1 cellular context compared by ENCODE assay signal in the genomic region with DNA sequence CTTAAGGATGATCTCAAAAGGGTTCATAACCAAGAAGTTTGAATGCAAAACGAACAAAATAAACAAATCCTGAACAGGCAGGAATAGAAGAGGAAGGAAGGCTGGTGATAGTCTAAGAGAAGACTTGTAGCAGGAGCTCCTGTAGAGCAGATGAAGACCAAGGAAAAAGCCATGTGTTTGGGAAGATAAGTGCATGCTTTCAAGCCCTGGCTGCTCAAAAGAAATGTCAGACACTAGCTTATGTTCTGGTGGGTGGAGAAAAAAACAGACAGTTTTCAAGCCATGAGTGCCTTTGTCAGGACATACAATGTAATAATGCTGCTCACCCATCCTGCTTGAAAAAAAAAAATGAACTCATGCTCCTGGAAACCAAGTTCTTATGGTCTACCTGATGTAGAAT.
TF ChIP-seq lines count a peak whose summit lies in the region.

No MANE protein-coding gene starts in this region.

TF ChIP-seq in K562, 482 proteins besides CTCF, POLR2A, EP300 and RAD21 (continues in another document):
- TF ChIP-seq ZNF696 (CRISPR knock-in tag; conservative IDR thresholded peaks at IDR 0.05) (no peak), THRAP3 (IDR thresholded peaks at IDR 0.05; ENCODE audit: borderline replicate concordance) (no peak), CREB1 (IDR thresholded peaks at IDR 0.05) (no peak), CREB1 (CRISPR knock-in tag; IDR thresholded peaks at IDR 0.05) (no peak), ILK (tag; IDR thresholded peaks at IDR 0.05; ENCODE audit: borderline replicate concordance, low read depth) (no peak), PTTG1 (tag; IDR thresholded peaks at IDR 0.05; ENCODE audit: low read depth) (no peak), RBM14 (IDR thresholded peaks at IDR 0.05; ENCODE audit: borderline replicate concordance, insufficient read depth, low read depth, low read length) (no peak), PURB (CRISPR knock-in tag; IDR thresholded peaks at IDR 0.05; ENCODE audit: low read depth) (no peak), NFIC (IDR thresholded peaks at IDR 0.05) (peak; percentile 39), ZNF347 (CRISPR knock-in tag; IDR thresholded peaks at IDR 0.05; ENCODE audit: low read depth) (no peak), BDP1 (IDR thresholded peaks at IDR 0.05; ENCODE audit: insufficient read depth, insufficient read length) (no peak), HIVEP1 (CRISPR knock-in tag; IDR thresholded peaks at IDR 0.05) (no peak), HMG20A (CRISPR knock-in tag; conservative IDR thresholded peaks at IDR 0.05) (no peak), RBM22 (IDR thresholded peaks at IDR 0.05; ENCODE audit: low read depth, low read length, poor library complexity, severe bottlenecking) (no peak), MECOM (CRISPR knock-in tag; IDR thresholded peaks at IDR 0.05) (no peak), HCFC1 (IDR thresholded peaks at IDR 0.05; ENCODE audit: low read depth, low read length) (no peak), HDAC3 (IDR thresholded peaks at IDR 0.05; ENCODE audit: borderline replicate concordance, partially characterized antibody) (no peak), NCOR1 (IDR thresholded peaks at IDR 0.05) (peak; percentile 77), JUND (IDR thresholded peaks at IDR 0.05; ENCODE audit: borderline replicate concordance, low read depth, low read length) (no peak), JUND (tag; IDR thresholded peaks at IDR 0.05; ENCODE audit: borderline replicate concordance, low read depth, low read length) (peak; percentile 52; the same call in 1 of the 3 replicates), ZNF184 (CRISPR knock-in tag; IDR thresholded peaks at IDR 0.05) (no peak), XRCC3 (IDR thresholded peaks at IDR 0.05) (no peak), SMAD2 (IDR thresholded peaks at IDR 0.05; ENCODE audit: low read depth, low read length) (no peak), CBX2 (IDR thresholded peaks at IDR 0.05; ENCODE audit: insufficient read depth, low read length, poor library complexity, severe bottlenecking) (no peak), BRCA1 (IDR thresholded peaks at IDR 0.05) (no peak), BRCA1 (CRISPR knock-in tag; IDR thresholded peaks at IDR 0.05) (no peak), HLTF (IDR thresholded peaks at IDR 0.05) (no peak), STAT5B (CRISPR knock-in tag; IDR thresholded peaks at IDR 0.05) (no peak), MCM3 (IDR thresholded peaks at IDR 0.05) (no peak), MAZ (CRISPR knock-in tag; conservative IDR thresholded peaks at IDR 0.05 in 1 of 2, IDR thresholded peaks at IDR 0.05 in 1 of 2) (no peak), ZNF431 (CRISPR knock-in tag; IDR thresholded peaks at IDR 0.05) (no peak), ZNF507 (tag; conservative IDR thresholded peaks at IDR 0.05) (no peak), SP1 (CRISPR knock-in tag; IDR thresholded peaks at IDR 0.05) (no peak), SMAD1 (IDR thresholded peaks at IDR 0.05; ENCODE audit: low read depth, low read length, partially characterized antibody) (no peak), PRMT5 (CRISPR knock-in tag; IDR thresholded peaks at IDR 0.05) (no peak), ZNF717 (CRISPR knock-in tag; IDR thresholded peaks at IDR 0.05) (no peak), TBP (optimal IDR thresholded peaks at IDR 0.05; ENCODE audit: low read depth, low read length) (no peak), SAP30 (IDR thresholded peaks at IDR 0.05; ENCODE audit: borderline replicate concordance, insufficient read depth, low read depth, low read length, poor library complexity, severe bottlenecking) (no peak)
- TF ChIP-seq, protein P1, sequence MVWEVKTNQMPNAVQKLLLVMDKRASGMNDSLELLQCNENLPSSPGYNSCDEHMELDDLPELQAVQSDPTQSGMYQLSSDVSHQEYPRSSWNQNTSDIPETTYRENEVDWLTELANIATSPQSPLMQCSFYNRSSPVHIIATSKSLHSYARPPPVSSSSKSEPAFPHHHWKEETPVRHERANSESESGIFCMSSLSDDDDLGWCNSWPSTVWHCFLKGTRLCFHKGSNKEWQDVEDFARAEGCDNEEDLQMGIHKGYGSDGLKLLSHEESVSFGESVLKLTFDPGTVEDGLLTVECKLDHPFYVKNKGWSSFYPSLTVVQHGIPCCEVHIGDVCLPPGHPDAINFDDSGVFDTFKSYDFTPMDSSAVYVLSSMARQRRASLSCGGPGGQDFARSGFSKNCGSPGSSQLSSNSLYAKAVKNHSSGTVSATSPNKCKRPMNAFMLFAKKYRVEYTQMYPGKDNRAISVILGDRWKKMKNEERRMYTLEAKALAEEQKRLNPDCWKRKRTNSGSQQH (CRISPR knock-in tag; IDR thresholded peaks at IDR 0.05) = no peak
- TF ChIP-seq, protein P2, sequence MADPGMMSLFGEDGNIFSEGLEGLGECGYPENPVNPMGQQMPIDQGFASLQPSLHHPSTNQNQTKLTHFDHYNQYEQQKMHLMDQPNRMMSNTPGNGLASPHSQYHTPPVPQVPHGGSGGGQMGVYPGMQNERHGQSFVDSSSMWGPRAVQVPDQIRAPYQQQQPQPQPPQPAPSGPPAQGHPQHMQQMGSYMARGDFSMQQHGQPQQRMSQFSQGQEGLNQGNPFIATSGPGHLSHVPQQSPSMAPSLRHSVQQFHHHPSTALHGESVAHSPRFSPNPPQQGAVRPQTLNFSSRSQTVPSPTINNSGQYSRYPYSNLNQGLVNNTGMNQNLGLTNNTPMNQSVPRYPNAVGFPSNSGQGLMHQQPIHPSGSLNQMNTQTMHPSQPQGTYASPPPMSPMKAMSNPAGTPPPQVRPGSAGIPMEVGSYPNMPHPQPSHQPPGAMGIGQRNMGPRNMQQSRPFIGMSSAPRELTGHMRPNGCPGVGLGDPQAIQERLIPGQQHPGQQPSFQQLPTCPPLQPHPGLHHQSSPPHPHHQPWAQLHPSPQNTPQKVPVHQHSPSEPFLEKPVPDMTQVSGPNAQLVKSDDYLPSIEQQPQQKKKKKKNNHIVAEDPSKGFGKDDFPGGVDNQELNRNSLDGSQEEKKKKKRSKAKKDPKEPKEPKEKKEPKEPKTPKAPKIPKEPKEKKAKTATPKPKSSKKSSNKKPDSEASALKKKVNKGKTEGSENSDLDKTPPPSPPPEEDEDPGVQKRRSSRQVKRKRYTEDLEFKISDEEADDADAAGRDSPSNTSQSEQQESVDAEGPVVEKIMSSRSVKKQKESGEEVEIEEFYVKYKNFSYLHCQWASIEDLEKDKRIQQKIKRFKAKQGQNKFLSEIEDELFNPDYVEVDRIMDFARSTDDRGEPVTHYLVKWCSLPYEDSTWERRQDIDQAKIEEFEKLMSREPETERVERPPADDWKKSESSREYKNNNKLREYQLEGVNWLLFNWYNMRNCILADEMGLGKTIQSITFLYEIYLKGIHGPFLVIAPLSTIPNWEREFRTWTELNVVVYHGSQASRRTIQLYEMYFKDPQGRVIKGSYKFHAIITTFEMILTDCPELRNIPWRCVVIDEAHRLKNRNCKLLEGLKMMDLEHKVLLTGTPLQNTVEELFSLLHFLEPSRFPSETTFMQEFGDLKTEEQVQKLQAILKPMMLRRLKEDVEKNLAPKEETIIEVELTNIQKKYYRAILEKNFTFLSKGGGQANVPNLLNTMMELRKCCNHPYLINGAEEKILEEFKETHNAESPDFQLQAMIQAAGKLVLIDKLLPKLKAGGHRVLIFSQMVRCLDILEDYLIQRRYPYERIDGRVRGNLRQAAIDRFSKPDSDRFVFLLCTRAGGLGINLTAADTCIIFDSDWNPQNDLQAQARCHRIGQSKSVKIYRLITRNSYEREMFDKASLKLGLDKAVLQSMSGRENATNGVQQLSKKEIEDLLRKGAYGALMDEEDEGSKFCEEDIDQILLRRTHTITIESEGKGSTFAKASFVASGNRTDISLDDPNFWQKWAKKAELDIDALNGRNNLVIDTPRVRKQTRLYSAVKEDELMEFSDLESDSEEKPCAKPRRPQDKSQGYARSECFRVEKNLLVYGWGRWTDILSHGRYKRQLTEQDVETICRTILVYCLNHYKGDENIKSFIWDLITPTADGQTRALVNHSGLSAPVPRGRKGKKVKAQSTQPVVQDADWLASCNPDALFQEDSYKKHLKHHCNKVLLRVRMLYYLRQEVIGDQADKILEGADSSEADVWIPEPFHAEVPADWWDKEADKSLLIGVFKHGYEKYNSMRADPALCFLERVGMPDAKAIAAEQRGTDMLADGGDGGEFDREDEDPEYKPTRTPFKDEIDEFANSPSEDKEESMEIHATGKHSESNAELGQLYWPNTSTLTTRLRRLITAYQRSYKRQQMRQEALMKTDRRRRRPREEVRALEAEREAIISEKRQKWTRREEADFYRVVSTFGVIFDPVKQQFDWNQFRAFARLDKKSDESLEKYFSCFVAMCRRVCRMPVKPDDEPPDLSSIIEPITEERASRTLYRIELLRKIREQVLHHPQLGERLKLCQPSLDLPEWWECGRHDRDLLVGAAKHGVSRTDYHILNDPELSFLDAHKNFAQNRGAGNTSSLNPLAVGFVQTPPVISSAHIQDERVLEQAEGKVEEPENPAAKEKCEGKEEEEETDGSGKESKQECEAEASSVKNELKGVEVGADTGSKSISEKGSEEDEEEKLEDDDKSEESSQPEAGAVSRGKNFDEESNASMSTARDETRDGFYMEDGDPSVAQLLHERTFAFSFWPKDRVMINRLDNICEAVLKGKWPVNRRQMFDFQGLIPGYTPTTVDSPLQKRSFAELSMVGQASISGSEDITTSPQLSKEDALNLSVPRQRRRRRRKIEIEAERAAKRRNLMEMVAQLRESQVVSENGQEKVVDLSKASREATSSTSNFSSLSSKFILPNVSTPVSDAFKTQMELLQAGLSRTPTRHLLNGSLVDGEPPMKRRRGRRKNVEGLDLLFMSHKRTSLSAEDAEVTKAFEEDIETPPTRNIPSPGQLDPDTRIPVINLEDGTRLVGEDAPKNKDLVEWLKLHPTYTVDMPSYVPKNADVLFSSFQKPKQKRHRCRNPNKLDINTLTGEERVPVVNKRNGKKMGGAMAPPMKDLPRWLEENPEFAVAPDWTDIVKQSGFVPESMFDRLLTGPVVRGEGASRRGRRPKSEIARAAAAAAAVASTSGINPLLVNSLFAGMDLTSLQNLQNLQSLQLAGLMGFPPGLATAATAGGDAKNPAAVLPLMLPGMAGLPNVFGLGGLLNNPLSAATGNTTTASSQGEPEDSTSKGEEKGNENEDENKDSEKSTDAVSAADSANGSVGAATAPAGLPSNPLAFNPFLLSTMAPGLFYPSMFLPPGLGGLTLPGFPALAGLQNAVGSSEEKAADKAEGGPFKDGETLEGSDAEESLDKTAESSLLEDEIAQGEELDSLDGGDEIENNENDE (IDR thresholded peaks at IDR 0.05; ENCODE audit: low read depth, low read length) = no peak
- TF ChIP-seq, protein P3, sequence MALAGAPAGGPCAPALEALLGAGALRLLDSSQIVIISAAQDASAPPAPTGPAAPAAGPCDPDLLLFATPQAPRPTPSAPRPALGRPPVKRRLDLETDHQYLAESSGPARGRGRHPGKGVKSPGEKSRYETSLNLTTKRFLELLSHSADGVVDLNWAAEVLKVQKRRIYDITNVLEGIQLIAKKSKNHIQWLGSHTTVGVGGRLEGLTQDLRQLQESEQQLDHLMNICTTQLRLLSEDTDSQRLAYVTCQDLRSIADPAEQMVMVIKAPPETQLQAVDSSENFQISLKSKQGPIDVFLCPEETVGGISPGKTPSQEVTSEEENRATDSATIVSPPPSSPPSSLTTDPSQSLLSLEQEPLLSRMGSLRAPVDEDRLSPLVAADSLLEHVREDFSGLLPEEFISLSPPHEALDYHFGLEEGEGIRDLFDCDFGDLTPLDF (CRISPR knock-in tag; IDR thresholded peaks at IDR 0.05) = peak; percentile 27; the same call in 1 of the 2 replicates
- TF ChIP-seq, protein P4, sequence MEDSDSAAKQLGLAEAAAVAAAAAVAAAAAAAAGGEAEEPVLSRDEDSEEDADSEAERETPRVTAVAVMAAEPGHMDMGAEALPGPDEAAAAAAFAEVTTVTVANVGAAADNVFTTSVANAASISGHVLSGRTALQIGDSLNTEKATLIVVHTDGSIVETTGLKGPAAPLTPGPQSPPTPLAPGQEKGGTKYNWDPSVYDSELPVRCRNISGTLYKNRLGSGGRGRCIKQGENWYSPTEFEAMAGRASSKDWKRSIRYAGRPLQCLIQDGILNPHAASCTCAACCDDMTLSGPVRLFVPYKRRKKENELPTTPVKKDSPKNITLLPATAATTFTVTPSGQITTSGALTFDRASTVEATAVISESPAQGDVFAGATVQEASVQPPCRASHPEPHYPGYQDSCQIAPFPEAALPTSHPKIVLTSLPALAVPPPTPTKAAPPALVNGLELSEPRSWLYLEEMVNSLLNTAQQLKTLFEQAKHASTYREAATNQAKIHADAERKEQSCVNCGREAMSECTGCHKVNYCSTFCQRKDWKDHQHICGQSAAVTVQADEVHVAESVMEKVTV (CRISPR knock-in tag; IDR thresholded peaks at IDR 0.05) = no peak
- TF ChIP-seq, protein P5, sequence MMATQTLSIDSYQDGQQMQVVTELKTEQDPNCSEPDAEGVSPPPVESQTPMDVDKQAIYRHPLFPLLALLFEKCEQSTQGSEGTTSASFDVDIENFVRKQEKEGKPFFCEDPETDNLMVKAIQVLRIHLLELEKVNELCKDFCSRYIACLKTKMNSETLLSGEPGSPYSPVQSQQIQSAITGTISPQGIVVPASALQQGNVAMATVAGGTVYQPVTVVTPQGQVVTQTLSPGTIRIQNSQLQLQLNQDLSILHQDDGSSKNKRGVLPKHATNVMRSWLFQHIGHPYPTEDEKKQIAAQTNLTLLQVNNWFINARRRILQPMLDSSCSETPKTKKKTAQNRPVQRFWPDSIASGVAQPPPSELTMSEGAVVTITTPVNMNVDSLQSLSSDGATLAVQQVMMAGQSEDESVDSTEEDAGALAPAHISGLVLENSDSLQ (IDR thresholded peaks at IDR 0.05) = peak; percentile 53
- TF ChIP-seq, protein P6, sequence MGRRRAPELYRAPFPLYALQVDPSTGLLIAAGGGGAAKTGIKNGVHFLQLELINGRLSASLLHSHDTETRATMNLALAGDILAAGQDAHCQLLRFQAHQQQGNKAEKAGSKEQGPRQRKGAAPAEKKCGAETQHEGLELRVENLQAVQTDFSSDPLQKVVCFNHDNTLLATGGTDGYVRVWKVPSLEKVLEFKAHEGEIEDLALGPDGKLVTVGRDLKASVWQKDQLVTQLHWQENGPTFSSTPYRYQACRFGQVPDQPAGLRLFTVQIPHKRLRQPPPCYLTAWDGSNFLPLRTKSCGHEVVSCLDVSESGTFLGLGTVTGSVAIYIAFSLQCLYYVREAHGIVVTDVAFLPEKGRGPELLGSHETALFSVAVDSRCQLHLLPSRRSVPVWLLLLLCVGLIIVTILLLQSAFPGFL (CRISPR knock-in tag; IDR thresholded peaks at IDR 0.05) = no peak
- TF ChIP-seq, protein P7, sequence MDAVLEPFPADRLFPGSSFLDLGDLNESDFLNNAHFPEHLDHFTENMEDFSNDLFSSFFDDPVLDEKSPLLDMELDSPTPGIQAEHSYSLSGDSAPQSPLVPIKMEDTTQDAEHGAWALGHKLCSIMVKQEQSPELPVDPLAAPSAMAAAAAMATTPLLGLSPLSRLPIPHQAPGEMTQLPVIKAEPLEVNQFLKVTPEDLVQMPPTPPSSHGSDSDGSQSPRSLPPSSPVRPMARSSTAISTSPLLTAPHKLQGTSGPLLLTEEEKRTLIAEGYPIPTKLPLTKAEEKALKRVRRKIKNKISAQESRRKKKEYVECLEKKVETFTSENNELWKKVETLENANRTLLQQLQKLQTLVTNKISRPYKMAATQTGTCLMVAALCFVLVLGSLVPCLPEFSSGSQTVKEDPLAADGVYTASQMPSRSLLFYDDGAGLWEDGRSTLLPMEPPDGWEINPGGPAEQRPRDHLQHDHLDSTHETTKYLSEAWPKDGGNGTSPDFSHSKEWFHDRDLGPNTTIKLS (IDR thresholded peaks at IDR 0.05; ENCODE audit: borderline replicate concordance, low read depth) = no peak
